8 cellular contexts compared by ENCODE assay signal in the genomic region with DNA sequence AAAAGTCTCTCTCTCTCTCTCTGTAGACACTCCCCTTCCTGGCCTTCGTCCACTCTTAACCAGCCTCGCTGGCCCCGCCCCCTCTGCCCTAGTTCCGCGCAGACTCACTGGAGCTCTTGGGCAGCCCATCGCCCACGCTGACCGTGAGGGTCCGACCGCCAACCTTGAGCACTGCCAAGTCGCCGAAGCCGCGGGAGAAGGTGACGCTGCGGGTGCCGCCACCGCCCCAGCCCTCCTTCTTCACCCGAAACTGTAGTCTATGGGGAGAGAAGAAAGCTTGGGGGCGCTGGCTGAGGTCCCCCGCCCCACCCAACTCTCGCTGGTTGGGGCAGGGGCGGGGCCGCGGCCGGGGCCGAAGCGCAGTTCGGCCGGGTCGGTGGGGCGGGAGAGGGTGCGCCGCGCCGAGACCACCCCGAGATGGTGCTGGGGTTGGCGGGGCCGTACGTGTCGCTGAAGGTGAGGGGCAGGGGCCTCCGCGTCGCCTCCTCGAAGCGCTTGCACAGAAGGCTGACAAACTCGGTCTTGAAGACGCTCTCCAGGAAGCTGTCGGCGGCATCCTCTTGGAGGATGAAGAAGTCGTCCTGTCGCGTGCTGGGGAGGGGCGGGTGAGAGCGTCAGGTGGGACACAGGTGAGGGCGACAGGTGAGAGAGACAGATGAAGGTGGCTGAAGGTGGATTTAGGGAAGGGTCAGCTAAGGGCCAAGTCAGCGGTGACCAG. TPM values are rescaled to one million over a fixed set of nuclear protein-coding genes. Genes with fewer than 3 reads are reported as not detected.
DNase-seq lines count a peak whose midpoint lies in the region; FAIRE-seq and TF ChIP-seq lines count a peak whose summit lies in the region.

No MANE protein-coding gene starts in this region.

- peak overlapping the region; percentile 30 to 72 (median 48) for H3K4me3 ChIP-seq in spleen

- TF ChIP-seq CTCF in spleen (IDR thresholded peaks at IDR 0.05 in 8 of 11, conservative IDR thresholded peaks at IDR 0.05 in 3 of 11) (no peak), GM13976 (IDR thresholded peaks at IDR 0.05; ENCODE audit: borderline replicate concordance, control extremely low read depth, extremely low read depth, insufficient read depth, missing control alignments) (no peak)

- peaks cover 0 to 18% (median 0%) of the 10 kb centered on the region in 6 donors for H3K4me1 ChIP-seq in spleen

- intact Hi-C loops in spleen (cut with DNase I; ENCODE audit: low total_unique reads) = no loop called here

- no peaks in the 10 kb centered on the region for H3K9me3 ChIP-seq in spleen

- WGBS in spleen, 5 donors = 58 to 75% (median 73%) methylated on average over 55 to 57 of the region's 57 CpGs

- H3K27ac ChIP-seq in cingulate gyrus (ENCODE audit: low read depth, low read length) (peak overlapping the region; percentile 80), spleen (peak overlapping the region; percentile 57 to 96 (median 88))

- in situ Hi-C loops in GM13976 (cut with MboI; ENCODE audit: low sequenced_read_pairs, unreplicated experiment) = no loop called here

- H3K27me3 ChIP-seq in spleen (replicated peaks in 1 of 7) = no peaks in the 10 kb centered on the region

- no peak for TF ChIP-seq POLR2A in spleen (IDR thresholded peaks at IDR 0.05)

- peaks cover 0 to 100% (median 89%) of the 10 kb centered on the region in 6 donors for H3K36me3 ChIP-seq in spleen

- FAIRE-seq in G401.6 (lab: Jason Lieb, UNC) = peak; percentile 71

- peak; percentile 91 to 93 for DNase-seq in NCI-H446 (lab: John Stamatoyannopoulos, UW)
- peak; percentile 88 for DNase-seq in kidney tubule cell (ENCODE audit: low spot score)
- DNase-seq in spleen = peak; percentile 85
- DNase-seq in GM13976 (ENCODE audit: low spot score) = no peak
- no peak for DNase-seq in cortex of kidney (lab: John Stamatoyannopoulos, UW)
- DNase-seq in RPMI8226 = no peak

RNA-seq across cellular contexts. Expression of a gene that starts 12.5 kb away (rescaled TPM):
- 10 to 100 TPM; 12.0 to 31.0 (median 26.6) TPM for total RNA-seq in spleen
- polyA plus RNA-seq in spleen = 10 to 100 TPM; 12.7 to 31.7 (median 15.8) TPM

RNA-seq across cellular contexts. Expression of a gene that starts 24.1 kb away (rescaled TPM):
- 10 to 100 TPM in 6 of 7 donors, 1 to 10 TPM in 1; 7.1 to 36.5 (median 15.1) TPM for total RNA-seq in spleen
- polyA plus RNA-seq in spleen = 10 to 100 TPM in 2 of 3 donors, 1 to 10 TPM in 1; 2.4 to 23.0 (median 22.0) TPM

RNA-seq across cellular contexts. Expression of a gene that starts 50.7 kb away (rescaled TPM):
- 100 to 1,000 TPM; 167 to 423 (median 234) TPM for total RNA-seq in spleen
- polyA plus RNA-seq in spleen = 10 to 100 TPM; 22.1 to 88.8 (median 55.0) TPM

Comparison
In these comparisons a context has a peak if more than half of its experiments do, and no peak if none do; other contexts are left out.
1. DNase-seq: peak in NCI-H446 (2 of 2), kidney tubule cell (single experiment) and spleen (single experiment); none in GM13976 (single experiment), cortex of kidney (single experiment) and RPMI8226 (single experiment).